16 cellular contexts compared by ENCODE assay signal in the genomic region with DNA sequence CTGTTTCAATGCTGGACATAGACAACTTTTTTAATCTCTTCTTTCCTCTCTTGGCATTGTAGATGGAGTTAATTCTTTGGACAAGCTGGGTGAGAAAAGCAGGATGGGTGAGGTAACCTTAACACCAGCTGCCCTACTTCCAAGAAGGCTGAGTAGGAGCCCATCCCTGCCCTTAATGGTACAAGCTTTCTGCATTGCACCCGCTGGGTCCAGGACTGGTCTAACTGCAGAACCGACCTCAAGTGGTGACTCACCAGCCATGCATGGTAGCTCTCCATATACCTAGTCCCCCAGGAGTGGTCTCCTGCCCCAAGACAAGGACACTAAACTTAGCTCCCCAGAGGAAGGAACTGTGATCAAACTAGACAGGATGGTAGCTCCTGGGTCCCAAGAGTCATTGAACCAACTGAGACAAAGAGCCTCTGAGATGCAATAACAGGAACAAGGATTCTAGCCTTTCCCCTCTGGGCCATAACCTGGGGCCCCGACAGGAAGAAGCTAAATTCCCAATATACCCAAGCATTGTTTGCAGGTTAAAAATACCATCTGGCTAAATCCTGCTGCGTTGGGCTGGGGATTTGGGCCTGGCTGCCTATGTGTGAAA. TPM values are rescaled to one million over a fixed set of nuclear protein-coding genes. Genes with fewer than 3 reads are reported as not detected.
DNase-seq lines count a peak whose midpoint lies in the region; ATAC-seq and TF ChIP-seq lines count a peak whose summit lies in the region.
"Had no signal": no experiment of that assay in that cellular context is flagged by ENCODE, and none has a peak within 500 bp of the region (broad histone marks: within the 10 kb centered on the region; RNA-seq: fewer than 3 reads in every experiment).

No MANE protein-coding gene starts in this region.

- H3K27me3 ChIP-seq in BLaER1: no peaks in the 10 kb centered on the region
- no peaks in the 10 kb centered on the region for H3K27me3 ChIP-seq in osteoblast (ENCODE audit: insufficient read depth, low read length)

- H3K4me3 Mint-ChIP-seq in naive thymus-derived CD8-positive, alpha-beta T cell: no peak overlapping the region
- H3K4me3 Mint-ChIP-seq in activated naive CD8-positive, alpha-beta T cell treated with anti-CD3 and anti-CD28 coated beads for 36 hours: no peak overlapping the region
- H3K4me3 Mint-ChIP-seq: activated CD4-positive, alpha-beta memory T cell treated with anti-CD3 and anti-CD28 coated beads for 36 hours; activated T-helper 1 cell treated with anti-CD3 and anti-CD28 coated beads, Interleukin-12 subunit alpha, Interleukin-12 subunit beta, Interleukin-2, Interleukin-4 antibody, amounts not matched to agents 30 ng/mL and 10 ng/mL and 1 ng/mL, durations not matched to agents 14 hours and 24 hours and 36 hours; central memory CD8-positive, alpha-beta T cell had no signal

- peaks cover 0 to 15% (median 8%) of the 10 kb centered on the region in 4 donors for H3K4me1 Mint-ChIP-seq in naive thymus-derived CD8-positive, alpha-beta T cell
- H3K4me1 Mint-ChIP-seq in activated naive CD8-positive, alpha-beta T cell treated with anti-CD3 and anti-CD28 coated beads for 36 hours: peaks cover 8% of the 10 kb centered on the region

- H3K9ac ChIP-seq in BLaER1: no peak overlapping the region

- H3K4me1 ChIP-seq in BLaER1 (peaks cover 35% of the 10 kb centered on the region), osteoblast (ENCODE audit: insufficient read depth, low read length) (peaks cover 29% of the 10 kb centered on the region)

- H3K4me2 ChIP-seq in BLaER1 (peak overlapping the region; percentile 66), osteoblast (ENCODE audit: insufficient read depth, low read length) (no peak overlapping the region)

- DNase-seq in M059J (ENCODE audit: low read depth): peak; percentile 25
- DNase-seq in osteoblast (ENCODE audit: insufficient read length, low spot score, missing footprints): peak; percentile 82
- no peak for DNase-seq in GM13976 (ENCODE audit: low spot score)
- no peak for DNase-seq in naive thymus-derived CD8-positive, alpha-beta T cell
- no peak for DNase-seq in activated naive CD8-positive, alpha-beta T cell treated with anti-CD3 and anti-CD28 coated beads for 36 hours
- DNase-seq in KBM-7: no peak
- DNase-seq: activated CD4-positive, alpha-beta memory T cell treated with anti-CD3 and anti-CD28 coated beads for 36 hours; mucosa of descending colon; NCI-H2029 treated with DMSO at 0.1 percent for 48 hours; NCI-H69; stimulated activated CD4-positive, alpha-beta T cell treated with anti-CD3 and anti-CD28 coated beads, Interleukin-15, amount 100 ng/mL, for 24 hours; stimulated activated naive CD8-positive, alpha-beta T cell treated with anti-CD3 and anti-CD28 coated beads, Interleukin-15, Interleukin-2, amounts not matched to agents 100 U/mL and 50 U/mL, for 24 hours had no signal

- H3K27ac ChIP-seq in BLaER1 (no peak overlapping the region), osteoblast (ENCODE audit: low read depth, low read length) (no peak overlapping the region)

- H3K36me3 Mint-ChIP-seq in naive thymus-derived CD8-positive, alpha-beta T cell: no peaks in the 10 kb centered on the region
- no peaks in the 10 kb centered on the region for H3K36me3 Mint-ChIP-seq in activated naive CD8-positive, alpha-beta T cell treated with anti-CD3 and anti-CD28 coated beads for 36 hours
- H3K36me3 Mint-ChIP-seq: activated CD4-positive, alpha-beta memory T cell treated with anti-CD3 and anti-CD28 coated beads for 36 hours had no signal

- no peak overlapping the region for H3K4me3 ChIP-seq in BLaER1
- no peak overlapping the region for H3K4me3 ChIP-seq in osteoblast (ENCODE audit: insufficient read depth, low read length)
- H3K4me3 ChIP-seq: mucosa of descending colon had no signal

- peak; percentile 58 for ATAC-seq in esophagus mucosa
- ATAC-seq in naive thymus-derived CD8-positive, alpha-beta T cell: no peak
- ATAC-seq: mucosa of descending colon; stimulated activated naive CD8-positive, alpha-beta T cell treated with anti-CD3 and anti-CD28 coated beads, Interleukin-15, Interleukin-2, amounts not matched to agents 100 U/mL and 50 U/mL, for 24 hours had no signal

- TF ChIP-seq CTCF in osteoblast (IDR thresholded peaks at IDR 0.05; ENCODE audit: extremely low read depth, low read depth, low read length) (no peak), GM13976 (IDR thresholded peaks at IDR 0.05; ENCODE audit: borderline replicate concordance, control extremely low read depth, extremely low read depth, insufficient read depth, missing control alignments) (no peak)

- H3K36me3 ChIP-seq in BLaER1 (no peaks in the 10 kb centered on the region), osteoblast (ENCODE audit: insufficient read depth, low read length) (peaks cover 27% of the 10 kb centered on the region)

- no peak overlapping the region for H2AFZ ChIP-seq in osteoblast (ENCODE audit: low read length)

- peaks cover 0 to 10% (median 3%) of the 10 kb centered on the region in 5 donors for H3K27me3 Mint-ChIP-seq in naive thymus-derived CD8-positive, alpha-beta T cell
- H3K27me3 Mint-ChIP-seq in activated naive CD8-positive, alpha-beta T cell treated with anti-CD3 and anti-CD28 coated beads for 36 hours: no peaks in the 10 kb centered on the region
- H3K27me3 Mint-ChIP-seq: activated CD4-positive, alpha-beta memory T cell treated with anti-CD3 and anti-CD28 coated beads for 36 hours had no signal

- in situ Hi-C loops in GM13976 (cut with MboI; ENCODE audit: low sequenced_read_pairs, unreplicated experiment) (no loop called here), KBM-7 (cut with MboI; ENCODE audit: low pct_unique_long_range_greater_than_20kb, low sequenced_read_pairs) (no loop called here)

- POLR2A ChIA-PET in naive thymus-derived CD8-positive, alpha-beta T cell (lab: Charles Lee): no interaction called here

- H3K9me3 Mint-ChIP-seq in naive thymus-derived CD8-positive, alpha-beta T cell: no peaks in the 10 kb centered on the region
- H3K9me3 Mint-ChIP-seq in activated naive CD8-positive, alpha-beta T cell treated with anti-CD3 and anti-CD28 coated beads for 36 hours: no peaks in the 10 kb centered on the region
- H3K9me3 Mint-ChIP-seq: activated CD4-positive, alpha-beta memory T cell treated with anti-CD3 and anti-CD28 coated beads for 36 hours; activated T-helper 1 cell treated with anti-CD3 and anti-CD28 coated beads, Interleukin-12 subunit alpha, Interleukin-12 subunit beta, Interleukin-2, Interleukin-4 antibody, amounts not matched to agents 30 ng/mL and 10 ng/mL and 1 ng/mL, durations not matched to agents 14 hours and 24 hours and 36 hours; central memory CD8-positive, alpha-beta T cell had no signal

- H3K79me2 ChIP-seq in osteoblast (ENCODE audit: insufficient read depth, low read length): peaks cover 2% of the 10 kb centered on the region

- no peaks in the 10 kb centered on the region for H4K20me1 ChIP-seq in BLaER1
- no peaks in the 10 kb centered on the region for H4K20me1 ChIP-seq in osteoblast (ENCODE audit: insufficient read depth, low read length)

- H3K27ac Mint-ChIP-seq in naive thymus-derived CD8-positive, alpha-beta T cell: no peak overlapping the region
- H3K27ac Mint-ChIP-seq in activated naive CD8-positive, alpha-beta T cell treated with anti-CD3 and anti-CD28 coated beads for 36 hours: no peak overlapping the region
- H3K27ac Mint-ChIP-seq: activated CD4-positive, alpha-beta memory T cell treated with anti-CD3 and anti-CD28 coated beads for 36 hours; activated T-helper 1 cell treated with anti-CD3 and anti-CD28 coated beads, Interleukin-12 subunit alpha, Interleukin-12 subunit beta, Interleukin-2, Interleukin-4 antibody, amounts not matched to agents 30 ng/mL and 10 ng/mL and 1 ng/mL, durations not matched to agents 14 hours and 24 hours and 36 hours had no signal

- no peaks in the 10 kb centered on the region for H3K9me3 ChIP-seq in BLaER1
- no peaks in the 10 kb centered on the region for H3K9me3 ChIP-seq in osteoblast (ENCODE audit: low read depth, low read length)
- H3K9me3 ChIP-seq: mucosa of descending colon had no signal

RNA-seq across cellular contexts. Expression of a gene that starts 32.1 kb away (rescaled TPM):
- total RNA-seq in M059J (2014; rRNA removed; shearing (Covaris generic)): 728 and 753 TPM in 2 replicates
- total RNA-seq in esophagus mucosa: 1,154 TPM
- total RNA-seq in osteoblast: 710 and 869 TPM in 2 replicates
- total RNA-seq in naive thymus-derived CD8-positive, alpha-beta T cell: 1,000 to 10,000 TPM; 1,430 to 1,467 TPM
- 1,000 to 10,000 TPM; 4,481 to 4,848 (median 4,520) TPM for polyA plus RNA-seq in naive thymus-derived CD8-positive, alpha-beta T cell
- 1,000 to 10,000 TPM; 1,128 to 1,154 TPM for total RNA-seq in activated naive CD8-positive, alpha-beta T cell treated with anti-CD3 and anti-CD28 coated beads for 36 hours

RNA-seq across cellular contexts. Expression of a gene that starts 32.3 kb away (rescaled TPM):
- 2.2 and 4.1 TPM in 2 replicates for total RNA-seq in M059J (2014; rRNA removed; shearing (Covaris generic))
- total RNA-seq in esophagus mucosa (11.8 TPM), osteoblast (9.0 and 10.9 TPM in 2 replicates)
- 10 to 100 TPM; 39.4 to 50.8 TPM for total RNA-seq in naive thymus-derived CD8-positive, alpha-beta T cell
- under 1 TPM; 0.14 to 0.53 (median 0.18) TPM for polyA plus RNA-seq in naive thymus-derived CD8-positive, alpha-beta T cell
- 10 to 100 TPM; 22.2 to 23.0 TPM for total RNA-seq in activated naive CD8-positive, alpha-beta T cell treated with anti-CD3 and anti-CD28 coated beads for 36 hours

Comparison
In these comparisons a context has a peak if more than half of its experiments do, and no peak if none do; other contexts are left out.
1. DNase-seq: peak in M059J (single experiment) and osteoblast (single experiment); none in GM13976 (single experiment), naive thymus-derived CD8-positive, alpha-beta T cell (0 of 10), activated naive CD8-positive, alpha-beta T cell treated with anti-CD3 and anti-CD28 coated beads for 36 hours (single experiment) and KBM-7 (single experiment).